Comparison of ENCODE assay signal across 8 cellular contexts in the genomic region with DNA sequence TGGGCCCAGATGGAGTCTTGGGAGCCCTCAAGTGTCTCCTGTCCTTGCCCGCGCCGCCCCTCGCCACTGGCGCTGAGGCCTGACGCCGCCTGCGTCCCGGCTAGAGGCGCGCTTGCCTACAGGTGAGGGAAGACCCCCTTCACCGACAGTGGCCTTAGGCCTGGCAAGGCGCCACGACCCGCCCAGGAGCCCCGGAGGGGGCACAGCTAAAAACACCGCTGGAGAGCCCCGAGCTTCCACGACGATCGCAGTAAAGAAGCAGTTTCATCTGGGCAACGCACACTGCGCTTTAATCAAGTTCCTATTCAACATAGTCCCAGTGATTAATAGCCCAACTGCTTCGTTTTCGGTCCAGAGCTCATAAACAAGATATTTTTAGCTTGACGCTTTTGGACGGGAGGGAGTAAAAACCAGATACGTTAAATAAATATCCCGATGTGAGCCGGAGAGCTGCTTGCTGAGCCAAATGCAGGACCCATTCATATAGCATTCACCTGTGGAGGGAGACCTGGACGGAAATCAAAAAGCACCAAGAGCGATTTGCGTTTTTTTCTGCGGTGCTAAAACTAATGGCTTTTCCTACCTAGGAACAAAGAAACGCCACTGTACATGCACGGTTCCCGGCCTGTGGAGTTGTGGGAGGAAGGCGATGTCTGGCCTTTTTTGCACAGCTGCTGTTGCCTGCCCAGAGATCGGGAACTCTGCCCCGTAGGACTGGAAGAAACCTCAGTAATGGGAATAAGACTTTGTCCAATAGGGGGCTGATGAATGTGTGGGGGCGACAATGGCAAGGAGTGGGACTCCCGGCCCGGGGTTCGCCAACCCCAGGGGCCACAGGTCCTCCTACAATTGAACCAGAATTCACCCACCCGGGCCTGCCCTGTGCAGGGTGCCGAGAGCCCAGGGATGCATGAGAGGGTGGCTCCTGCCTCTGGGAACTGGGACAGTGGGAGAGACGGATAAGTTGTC. TPM values are rescaled to one million over a fixed set of nuclear protein-coding genes. Genes with fewer than 3 reads are reported as not detected.
DNase-seq lines count a peak whose midpoint lies in the region; ATAC-seq and TF ChIP-seq lines count a peak whose summit lies in the region.

No MANE protein-coding gene starts in this region.

- H3K27me3 ChIP-seq in right lobe of liver, result no peaks in the 10 kb centered on the region
- no peaks in the 10 kb centered on the region for H3K27me3 ChIP-seq in subcutaneous abdominal adipose tissue (ENCODE audit: control insufficient read depth in 5 of 5, insufficient read depth in 4 of 5, low read length in 5 of 5)

- H4K20me1 ChIP-seq in OCI-LY7 (ENCODE audit: insufficient read depth, low read length), result no peaks in the 10 kb centered on the region; the same call in 1 of the 2 replicates

- TF ChIP-seq POLR2A in right lobe of liver (IDR thresholded peaks at IDR 0.05), result no peak

- peak overlapping the region; percentile 70 for H3K4me3 ChIP-seq in HFF-Myc (replicated peaks; ENCODE audit: low read depth, low read length)
- H3K4me3 ChIP-seq in choroid plexus epithelial cell (ENCODE audit: low read depth, low read length), result peak overlapping the region; percentile 62
- peak overlapping the region; percentile 64 to 96 (median 93) for H3K4me3 ChIP-seq in right lobe of liver
- H3K4me3 ChIP-seq in subcutaneous abdominal adipose tissue (ENCODE audit: low read depth in 1 of 5, low read length in 5 of 5), result peak overlapping the region; percentile 60 to 93 (median 71)
- H3K4me3 ChIP-seq in OCI-LY7 (ENCODE audit: low read depth, low read length, poor library complexity, severe bottlenecking), result no peak overlapping the region

- H3K27ac ChIP-seq in right lobe of liver (peak overlapping the region; percentile 94 to 99 (median 95)), subcutaneous abdominal adipose tissue (ENCODE audit: low read depth, low read length) (peak overlapping the region; percentile 83), OCI-LY7 (ENCODE audit: low read depth, low read length, poor library complexity, severe bottlenecking) (no peak overlapping the region)

- POLR2A ChIA-PET in OCI-LY7 (lab: Charles Lee), result interaction anchor here (0.6 kb wide), 2 partner anchors 224 to 695 kb away, joined by 3 read pairs; no protein-coding TSS in a partner anchor

- H3K36me3 ChIP-seq in right lobe of liver (no peaks in the 10 kb centered on the region), subcutaneous abdominal adipose tissue (ENCODE audit: control insufficient read depth in 5 of 5, insufficient read depth in 5 of 5, low read length in 5 of 5) (peaks cover 0 to 9% (median 0%) of the 10 kb centered on the region in 5 donors), OCI-LY7 (ENCODE audit: insufficient read depth, low read length) (no peaks in the 10 kb centered on the region)

- no peaks in the 10 kb centered on the region for H3K79me2 ChIP-seq in OCI-LY7 (ENCODE audit: insufficient read depth, low read depth, low read length)

- WGBS in right lobe of liver (ENCODE audit: insufficient coverage, low coverage, low lambda C conversion rate, missing lambda C conversion rate), result 12% methylated on average over 28 of the region's 47 CpGs

- H3K9me3 ChIP-seq in right lobe of liver (no peaks in the 10 kb centered on the region), subcutaneous abdominal adipose tissue (ENCODE audit: control insufficient read depth in 5 of 5, low read length in 5 of 5) (no peaks in the 10 kb centered on the region), OCI-LY7 (ENCODE audit: low read length) (no peaks in the 10 kb centered on the region)

- no peaks in the 10 kb centered on the region for H3K9me2 ChIP-seq in OCI-LY7 (ENCODE audit: insufficient read depth, low read length)

- H3K9ac ChIP-seq in subcutaneous abdominal adipose tissue (ENCODE audit: low read length in 5 of 5), result peak overlapping the region in 3 of 5 donors; percentile 59 to 82 (median 78)

- H2AFZ ChIP-seq in OCI-LY7 (ENCODE audit: low read length), result no peak overlapping the region

- DNase-seq in HFF-Myc (ENCODE audit: extremely low read depth, low read depth) (no peak), choroid plexus epithelial cell (ENCODE audit: low read depth) (no peak), right lobe of liver (peak in 1 of 3 donors; percentile 68), OCI-LY7 (ENCODE audit: low spot score) (no peak), NCI-H446 treated with DMSO at 0.1 percent for 48 hours (lab: John Stamatoyannopoulos, UW) (no peak), HK-2 (ENCODE audit: unreplicated experiment) (no peak)

- CTCF ChIA-PET in OCI-LY7 (lab: Charles Lee; ENCODE audit: unreplicated experiment), result no interaction called here

- intact Hi-C loops in right lobe of liver (cut with DNase I) (loop anchor here (5.0 to 10.0 kb wide), 3 partner anchors 59 to 101 kb away; no protein-coding TSS in a partner anchor), OCI-LY7 (cut with micrococcal nuclease; ENCODE audit: unreplicated experiment) (loop anchor here (2.0 kb wide), 1 partner anchor 71 kb away; no protein-coding TSS in a partner anchor)

- peaks cover 0 to 44% (median 12%) of the 10 kb centered on the region in 4 donors for H3K4me1 ChIP-seq in right lobe of liver
- peaks cover 2 to 53% (median 39%) of the 10 kb centered on the region in 5 donors for H3K4me1 ChIP-seq in subcutaneous abdominal adipose tissue (ENCODE audit: control insufficient read depth in 5 of 5, insufficient read depth in 5 of 5, low read length in 5 of 5)
- H3K4me1 ChIP-seq in OCI-LY7 (ENCODE audit: insufficient read depth, low read length, poor library complexity, severe bottlenecking), result peaks cover 4% of the 10 kb centered on the region

- H3K4me2 ChIP-seq in OCI-LY7 (ENCODE audit: low read length), result no peak overlapping the region

- BruUV-seq in OCI-LY7 (replicated peaks; lab: Mats Ljungman, UMichigan), result no TSS peak

- TF ChIP-seq CTCF in HFF-Myc (IDR thresholded peaks at IDR 0.05; ENCODE audit: low read depth, low read length, missing control alignments) (no peak), choroid plexus epithelial cell (conservative IDR thresholded peaks at IDR 0.05; ENCODE audit: low read depth, low read length) (no peak), right lobe of liver (IDR thresholded peaks at IDR 0.05) (no peak), OCI-LY7 (conservative IDR thresholded peaks at IDR 0.05; ENCODE audit: low read length) (no peak)

- ATAC-seq in right lobe of liver, result peak in 1 of 4 donors; percentile 2
- no peak for ATAC-seq in GM19023 (IDR thresholded peaks at IDR 0.05; ENCODE audit: unreplicated experiment)

RNA-seq across cellular contexts. Expression of gene CEBPA, which starts 1.7 kb away (rescaled TPM):
- 100 to 1,000 TPM in 4 of 6 experiments, 10 to 100 TPM in 2; 53.9 to 163 (median 119) TPM for total RNA-seq in right lobe of liver
- total RNA-seq in OCI-LY7 (2014; rRNA removed; shearing (Covaris generic)), result 2.1 and 2.8 TPM in 2 replicates
- total RNA-seq in OCI-LY7 (2022), result 1.8 and 2.5 TPM in 2 replicates

Comparison
In these comparisons a context has a peak if more than half of its experiments do, and no peak if none do; other contexts are left out.
1. RNA of gene CEBPA, which starts 1.7 kb away (total RNA-seq): 53.9 to 163 TPM in right lobe of liver; 1.8 to 2.8 TPM in OCI-LY7; every median in the first group is over 10 times any median in the second.